ENCODE assay signal across 8 cellular contexts in genomic region chr6:131914967-131915751, GRCh38. TPM values are rescaled to one million over a fixed set of nuclear protein-coding genes. Genes with fewer than 3 reads are reported as not detected.
DNase-seq lines count a peak whose midpoint lies in the region; ATAC-seq, FAIRE-seq and TF ChIP-seq lines count a peak whose summit lies in the region.

No MANE protein-coding gene starts in this region.

- H3K27me3 Mint-ChIP-seq in activated CD4-positive, alpha-beta T cell treated with anti-CD3 and anti-CD28 coated beads, Interleukin-2, amount 10 ng/mL, durations not matched to agents 7 days and 5 days: peaks cover 43% of the 10 kb centered on the region
- peaks cover 5% of the 10 kb centered on the region for H3K27me3 Mint-ChIP-seq in mesothelial cell of epicardium (ENCODE audit: low read depth)

- no peak overlapping the region for H2BK20ac ChIP-seq in H1 (ENCODE audit: low read length)

- H3K18ac ChIP-seq in H1 (ENCODE audit: extremely low read depth, low read length): no peak overlapping the region

- H3K27me3 ChIP-seq in H1 (replicated peaks in 1 of 4; ENCODE audit: control insufficient read depth in 3 of 4, extremely low read depth in 1 of 4, insufficient read depth in 3 of 4, low read length in 3 of 4): no peaks in the 10 kb centered on the region

- no peak overlapping the region for H2AK5ac ChIP-seq in H1 (ENCODE audit: low read depth, low read length)

- TF ChIP-seq RAD21 in H1 (IDR thresholded peaks at IDR 0.05 in 1 of 2, conservative IDR thresholded peaks at IDR 0.05 in 1 of 2; ENCODE audit: low read depth in 2 of 2, low read length in 2 of 2): peak; percentile 49 to 64

- no peaks in the 10 kb centered on the region for H3K4me1 ChIP-seq in H1 (replicated peaks in 1 of 4; ENCODE audit: control insufficient read depth in 3 of 4, insufficient read depth in 4 of 4, low read length in 3 of 4)

- no peak overlapping the region for H3K4me3 Mint-ChIP-seq in activated CD4-positive, alpha-beta T cell treated with anti-CD3 and anti-CD28 coated beads, Interleukin-2, amount 10 ng/mL, durations not matched to agents 7 days and 5 days
- H3K4me3 Mint-ChIP-seq in mesothelial cell of epicardium: no peak overlapping the region

- H3K4me2 ChIP-seq in H1 (ENCODE audit: insufficient read depth in 1 of 2, low read depth in 2 of 2, low read length in 2 of 2): no peak overlapping the region

- peak; percentile 19 to 84; a peak in 2 of 3 replicates for TF ChIP-seq POLR2A in H1 (IDR thresholded peaks at IDR 0.05; ENCODE audit: control extremely low read depth in 1 of 2, low read depth in 2 of 2, low read length in 2 of 2)

- H2BK12ac ChIP-seq in H1 (ENCODE audit: low read depth, low read length): no peak overlapping the region

- H4K20me1 ChIP-seq in H1 (replicated peaks in 1 of 2; ENCODE audit: control insufficient read depth in 1 of 2, insufficient read depth in 2 of 2, low read length in 2 of 2): peaks cover 0 to 5% of the 10 kb centered on the region in 2 experiments

- H4K5ac ChIP-seq in H1 (ENCODE audit: insufficient read length, low read depth, low read length): no peak overlapping the region

- TF ChIP-seq EP300 in H1 (IDR thresholded peaks at IDR 0.05; ENCODE audit: borderline replicate concordance in 1 of 2, low read depth in 2 of 2, low read length in 2 of 2): no peak

- H3K23me2 ChIP-seq in H1 (ENCODE audit: low read depth, low read length): no peaks in the 10 kb centered on the region

- H3K27ac ChIP-seq in H1 (ENCODE audit: low read depth, low read length): no peak overlapping the region

- peaks cover 16% of the 10 kb centered on the region for H3K4me1 Mint-ChIP-seq in activated CD4-positive, alpha-beta T cell treated with anti-CD3 and anti-CD28 coated beads, Interleukin-2, amount 10 ng/mL, durations not matched to agents 7 days and 5 days
- H3K4me1 Mint-ChIP-seq in mesothelial cell of epicardium: no peaks in the 10 kb centered on the region

- H3K36me3 Mint-ChIP-seq in activated CD4-positive, alpha-beta T cell treated with anti-CD3 and anti-CD28 coated beads, Interleukin-2, amount 10 ng/mL, durations not matched to agents 7 days and 5 days (ENCODE audit: low read depth): no peaks in the 10 kb centered on the region
- no peaks in the 10 kb centered on the region for H3K36me3 Mint-ChIP-seq in mesothelial cell of epicardium

- H3K27ac Mint-ChIP-seq in activated CD4-positive, alpha-beta T cell treated with anti-CD3 and anti-CD28 coated beads, Interleukin-2, amount 10 ng/mL, durations not matched to agents 7 days and 5 days: no peak overlapping the region
- H3K27ac Mint-ChIP-seq in mesothelial cell of epicardium: no peak overlapping the region

- H3K9me3 Mint-ChIP-seq in activated CD4-positive, alpha-beta T cell treated with anti-CD3 and anti-CD28 coated beads, Interleukin-2, amount 10 ng/mL, durations not matched to agents 7 days and 5 days: no peaks in the 10 kb centered on the region
- peaks cover 7% of the 10 kb centered on the region for H3K9me3 Mint-ChIP-seq in mesothelial cell of epicardium

- H3K36me3 ChIP-seq in H1 (ENCODE audit: control insufficient read depth in 2 of 4, insufficient read depth in 4 of 4, low read length in 3 of 4): peaks cover 5 to 88% (median 63%) of the 10 kb centered on the region in 4 experiments

- H4K8ac ChIP-seq in H1 (ENCODE audit: extremely low read depth, insufficient read depth, low read length): no peak overlapping the region

- H2BK5ac ChIP-seq in H1 (ENCODE audit: low read depth, low read length): no peak overlapping the region

- WGBS in H1 (ENCODE audit: extremely low coverage in 1 of 2, insufficient coverage in 1 of 2, insufficient read length in 1 of 2, insufficient replicate concordance in 2 of 2, low coverage in 1 of 2, low lambda C conversion rate in 2 of 2, missing lambda C conversion rate in 1 of 2), 2 experiments: 94% methylated on average over 10 of the region's 10 CpGs; no CpG with 5 or more reads in 1 of the 2 experiments

- peak; percentile 82 for FAIRE-seq in H1 (lab: Jason Lieb, UNC)

- CTCF ChIA-PET in activated CD4-positive, alpha-beta T cell treated with anti-CD3 and anti-CD28 coated beads, Interleukin-2, amount 10 ng/mL, durations not matched to agents 7 days and 5 days (lab: Charles Lee): interaction anchor here (0.7 to 1.3 kb wide), 5 partner anchors 8 to 34 kb away, joined by 3 to 4 read pairs (median 3); no protein-coding TSS in a partner anchor
- CTCF ChIA-PET in H1 (lab: Charles Lee; ENCODE audit: partially characterized antibody): interaction anchor here (0.6 to 5.8 kb wide), 44 partner anchors 8 to 1548 kb away, joined by 3 to 72 read pairs (median 3); no protein-coding TSS in a partner anchor

- H3K4me3 ChIP-seq in H1 (ENCODE audit: extremely low read depth in 1 of 4, insufficient read depth in 2 of 4, low read depth in 3 of 4, low read length in 4 of 4): no peak overlapping the region

- H3K9me3 ChIP-seq in H1 (ENCODE audit: insufficient read depth in 2 of 2, low read depth in 1 of 2, low read length in 1 of 2): peaks cover 25 to 32% of the 10 kb centered on the region in 2 experiments

- H3K79me1 ChIP-seq in H1 (ENCODE audit: low read depth, low read length): no peaks in the 10 kb centered on the region

- no peak overlapping the region for H4K91ac ChIP-seq in H1 (replicated peaks; ENCODE audit: insufficient read length, low read length)

- H3K9ac ChIP-seq in H1 (replicated peaks in 1 of 4; ENCODE audit: extremely low read depth in 1 of 4, low read depth in 3 of 4, low read length in 3 of 4): no peak overlapping the region

- no peak overlapping the region for H2BK15ac ChIP-seq in H1 (ENCODE audit: low read length)

- peak; percentile 88 for ATAC-seq in GM18511 (IDR thresholded peaks at IDR 0.05; ENCODE audit: unreplicated experiment)
- ATAC-seq in HG02970 (IDR thresholded peaks at IDR 0.05; ENCODE audit: low FRiP score, unreplicated experiment): peak; percentile 82

- peaks cover 0 to 20% of the 10 kb centered on the region in 2 experiments; a peak in 2 of 4 replicates for H3K79me2 ChIP-seq in H1 (ENCODE audit: control insufficient read depth in 1 of 2, insufficient read depth in 2 of 2, low read length in 2 of 2)

- DNase-seq in AG20443 (ENCODE audit: low spot score): peak; percentile 73
- peak; percentile 24 for DNase-seq in NCI-H345 treated with DMSO at 0.1 percent for 48 hours (lab: John Stamatoyannopoulos, UW; ENCODE audit: unreplicated experiment)
- peak; percentile 69 for DNase-seq in activated CD4-positive, alpha-beta T cell treated with anti-CD3 and anti-CD28 coated beads, Interleukin-2, amount 10 ng/mL, durations not matched to agents 7 days and 5 days
- DNase-seq in H1 (ENCODE audit: low read depth in 1 of 2, low spot score in 2 of 2): no peak
- peak; percentile 26 to 59 for DNase-seq in mesothelial cell of epicardium (ENCODE audit: low spot score in 2 of 2, unreplicated experiment in 2 of 2)
- DNase-seq in stimulated activated CD8-positive, alpha-beta memory T cell treated with anti-CD3 and anti-CD28 coated beads, Interleukin-7, amount 100 ng/mL, for 4 hours (ENCODE audit: low read depth in 2 of 2): peak; percentile 7 to 19

- H3K23ac ChIP-seq in H1 (ENCODE audit: insufficient read length): no peak overlapping the region

- no peak overlapping the region for H2BK120ac ChIP-seq in H1 (replicated peaks; ENCODE audit: low read depth, low read length)

- H3K56ac ChIP-seq in H1 (replicated peaks; ENCODE audit: insufficient read length, low read depth, low read length): no peak overlapping the region

- POLR2A ChIA-PET in activated CD4-positive, alpha-beta T cell treated with anti-CD3 and anti-CD28 coated beads, Interleukin-2, amount 10 ng/mL, durations not matched to agents 7 days and 5 days (lab: Charles Lee): no interaction called here
- POLR2A ChIA-PET in H1 (lab: Charles Lee; ENCODE audit: partially characterized antibody): interaction anchor here (0.8 to 2.3 kb wide), 14 partner anchors 11 to 224 kb away, joined by 3 to 9 read pairs (median 3); partner anchors contain the start of gene CCN2

- TF ChIP-seq CTCF in H1 (IDR thresholded peaks at IDR 0.05; ENCODE audit: control extremely low read depth in 1 of 3, insufficient read depth in 1 of 3, low read depth in 1 of 3, low read length in 3 of 3) (peak in 2 of 3 experiments; percentile 48 to 71; a peak in 3 of 4 replicates), mesothelial cell of epicardium (IDR thresholded peaks at IDR 0.05; ENCODE audit: unreplicated experiment) (peak; percentile 85)

- no peak overlapping the region for H3K4ac ChIP-seq in H1 (replicated peaks; ENCODE audit: insufficient read length, low read depth, low read length)

- no peak overlapping the region for H3K14ac ChIP-seq in H1 (ENCODE audit: insufficient read length)

- no peak overlapping the region for H2AFZ ChIP-seq in H1 (ENCODE audit: low read length)

TF ChIP-seq in H1, 55 proteins besides CTCF, POLR2A, EP300 and RAD21 (continues in another document):
- TF ChIP-seq GABPA (IDR thresholded peaks at IDR 0.05; ENCODE audit: borderline replicate concordance, insufficient read depth, low read length) (no peak), POLR2AphosphoS5 (IDR thresholded peaks at IDR 0.05; ENCODE audit: low read depth, low read length) (peak; percentile 81), ATF2 (IDR thresholded peaks at IDR 0.05; ENCODE audit: low read length) (0 out of 2 replicates have a peak, but pooled peaks have one; percentile 14), GTF2F1 (IDR thresholded peaks at IDR 0.05; ENCODE audit: borderline replicate concordance, low read depth, low read length) (peak; percentile 34; the same call in 1 of the 2 replicates)

RNA-seq across cellular contexts. Expression of gene CCN2, which starts 36.0 kb away (rescaled TPM):
- not detected for total RNA-seq in activated CD4-positive, alpha-beta T cell treated with anti-CD3 and anti-CD28 coated beads, Interleukin-2, amount 10 ng/mL, durations not matched to agents 7 days and 5 days
- 105 and 107 TPM in 2 replicates for total RNA-seq in H1 (2021; fragmentation: NEBNext Ultra II Directional; extraction: Animal tissue kit (Norgen Biotek cat#: 25700))
- polyA plus RNA-seq in H1 (2011; rRNA removed): 25.0 and 47.5 TPM in 2 replicates
- polyA plus RNA-seq in H1 (2011; cell fraction: cytosol; rRNA removed): 41.2 TPM
- polyA plus RNA-seq in H1 (2011; cell fraction: nucleus; rRNA removed): 63.0 TPM
- polyA plus RNA-seq in H1 (2012, experiment 1 of 2): 45.9 to 78.2 TPM (median 57.8 TPM) in 4 replicates
- 40.3 TPM for polyA plus RNA-seq in H1 (2012, experiment 2 of 2)
- polyA plus RNA-seq in H1 (2013, experiment 1 of 2): 74.6 TPM
- 92.4 TPM for polyA plus RNA-seq in H1 (2013, experiment 2 of 2)
- polyA minus RNA-seq in H1 (2011; rRNA and poly(A)+ RNA removed): 15.8 and 28.5 TPM in 2 replicates
- 40.0 TPM for polyA minus RNA-seq in H1 (2011; cell fraction: cytosol; rRNA and poly(A)+ RNA removed)
- polyA minus RNA-seq in H1 (2011; cell fraction: nucleus; rRNA and poly(A)+ RNA removed): 69.8 TPM
- 683 to 766 TPM (median 697 TPM) in 3 replicates for total RNA-seq in mesothelial cell of epicardium

Comparison
In these comparisons a context has a peak if more than half of its experiments do, and no peak if none do; other contexts are left out.
1. DNase-seq: peak in AG20443 (single experiment), NCI-H345 treated with DMSO at 0.1 percent for 48 hours (single experiment), activated CD4-positive, alpha-beta T cell treated with anti-CD3 and anti-CD28 coated beads, Interleukin-2, amount 10 ng/mL, durations not matched to agents 7 days and 5 days (single experiment), mesothelial cell of epicardium (2 of 2) and stimulated activated CD8-positive, alpha-beta memory T cell treated with anti-CD3 and anti-CD28 coated beads, Interleukin-7, amount 100 ng/mL, for 4 hours (2 of 2); none in H1 (0 of 2).
2. RNA of gene CCN2, which starts 36.0 kb away (total RNA-seq): 683 to 766 TPM in mesothelial cell of epicardium and 105 to 107 TPM in H1; not detected in activated CD4-positive, alpha-beta T cell treated with anti-CD3 and anti-CD28 coated beads, Interleukin-2, amount 10 ng/mL, durations not matched to agents 7 days and 5 days; every median in the first group is over 100 times any median in the second.